In the genomic region with DNA sequence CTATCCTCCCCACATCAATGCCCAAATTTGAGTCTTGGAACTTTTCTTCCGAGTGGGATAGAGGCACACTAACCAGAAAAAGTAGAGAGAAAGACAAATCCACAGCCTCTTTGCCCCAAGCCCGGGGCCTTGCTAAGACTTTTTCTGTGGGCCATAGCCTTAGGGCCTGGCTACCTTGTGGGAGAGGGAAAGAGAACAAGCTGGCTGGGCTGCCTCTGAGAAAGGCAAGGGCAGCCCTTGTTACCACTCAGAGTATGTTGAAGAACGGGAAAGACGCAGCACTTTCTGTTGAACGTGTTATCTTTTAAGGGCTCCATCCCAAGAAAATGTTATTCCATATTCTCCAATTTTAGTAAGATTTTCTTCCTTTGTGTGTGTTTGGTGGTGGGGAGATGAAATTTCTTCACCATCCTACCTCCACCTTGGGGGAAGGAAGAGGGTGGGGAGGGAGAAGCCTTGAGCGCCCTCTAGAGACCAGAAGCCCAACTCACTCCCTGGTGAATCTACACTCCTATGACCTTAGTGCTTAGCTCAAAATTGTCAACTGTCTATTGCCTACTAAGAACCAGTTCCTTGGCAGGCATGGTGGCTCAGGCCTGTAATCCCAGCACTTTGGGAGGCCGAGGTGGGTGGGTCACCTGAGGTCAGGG, we compare ENCODE assay signal across 7 cellular contexts. TPM values are rescaled to one million over a fixed set of nuclear protein-coding genes. Genes with fewer than 3 reads are reported as not detected.
DNase-seq lines count a peak whose midpoint lies in the region; ATAC-seq and TF ChIP-seq lines count a peak whose summit lies in the region.

No MANE protein-coding gene starts in this region.

- no peak overlapping the region for H3K9ac ChIP-seq in KMS-11

- no peak overlapping the region for H3K4me2 ChIP-seq in KMS-11

- ATAC-seq in HG03432 (IDR thresholded peaks at IDR 0.05; ENCODE audit: unreplicated experiment) (no peak), HG03097 (IDR thresholded peaks at IDR 0.05; ENCODE audit: low FRiP score, unreplicated experiment) (no peak)

- peak; percentile 71 for TF ChIP-seq CTCF in KMS-11 (conservative IDR thresholded peaks at IDR 0.05; ENCODE audit: low read depth, low read length)
- peak; percentile 74 for TF ChIP-seq CTCF in WI38 (IDR thresholded peaks at IDR 0.05; ENCODE audit: low read depth, low read length)

- no peak for TF ChIP-seq POLR2A in erythroblast (IDR thresholded peaks at IDR 0.05; ENCODE audit: low read length)

- H4K20me1 ChIP-seq in KMS-11 (ENCODE audit: insufficient read depth) = no peaks in the 10 kb centered on the region

- peak; percentile 27 for DNase-seq in G401 (ENCODE audit: low spot score)
- DNase-seq in erythroblast (lab: John Stamatoyannopoulos, UW) = peak; percentile 53 to 68
- DNase-seq in stimulated activated CD4-positive, alpha-beta T cell treated with anti-CD3 and anti-CD28 coated beads, Interleukin-2, amount 100 ng/mL, for 4 hours (ENCODE audit: low read depth) = peak; percentile 28

- peaks cover 12% of the 10 kb centered on the region for H3K4me1 ChIP-seq in KMS-11 (ENCODE audit: low read depth, poor library complexity, severe bottlenecking)

- no peak overlapping the region for H3K27ac ChIP-seq in KMS-11

- no peaks in the 10 kb centered on the region; the same call in 1 of the 2 replicates for H3K36me3 ChIP-seq in KMS-11 (ENCODE audit: insufficient read depth)

- no peaks in the 10 kb centered on the region for H3K27me3 ChIP-seq in KMS-11 (ENCODE audit: insufficient read depth, low read depth)

- H3K4me3 ChIP-seq in KMS-11 (IDR thresholded peaks at IDR 0.05; ENCODE audit: insufficient read depth, low read depth, low read length) (no peak overlapping the region), WI38 (ENCODE audit: low read depth, low read length) (no peak overlapping the region)

- H2AFZ ChIP-seq in KMS-11 (ENCODE audit: low read depth) = no peak overlapping the region

- in situ Hi-C loops in G401 (cut with HindIII; ENCODE audit: low sequenced_read_pairs) = no loop called here

- H3K79me2 ChIP-seq in KMS-11 (ENCODE audit: insufficient read depth, low read depth) = peaks cover 28% of the 10 kb centered on the region

RNA-seq across cellular contexts. Expression of a gene that starts 3.9 kb away (rescaled TPM):
- 12.9 and 23.6 TPM in 2 replicates for total RNA-seq in G401 (2014; rRNA removed; shearing (Covaris generic))
